ENCODE assay signal across 8 cellular contexts in genomic region chr20:2800590-2801458, GRCh38. TPM values are rescaled to one million over a fixed set of nuclear protein-coding genes. Genes with fewer than 3 reads are reported as not detected.
DNase-seq lines count a peak whose midpoint lies in the region; ATAC-seq and TF ChIP-seq lines count a peak whose summit lies in the region.

Gene CPXM1, minus strand, starts transcription at chr20:2800627. Its CDS starts 55 bp downstream, at chr20:2800572.

- TF ChIP-seq CTCF in foreskin fibroblast (IDR thresholded peaks at IDR 0.05; ENCODE audit: low read depth, low read length): no peak

- ATAC-seq in HG03280 (IDR thresholded peaks at IDR 0.05; ENCODE audit: unreplicated experiment) (peak; percentile 46), T-cell (replicated peaks in 1 of 4) (peak; percentile 26 to 56 (median 38)), GM21367 (IDR thresholded peaks at IDR 0.05; ENCODE audit: unreplicated experiment) (no peak)

- POLR2A ChIA-PET in activated CD4-positive, alpha-beta T cell treated with anti-CD3 and anti-CD28 coated beads, Interleukin-2, amount 10 ng/mL, durations not matched to agents 7 days and 5 days (lab: Charles Lee): no interaction called here
- POLR2A ChIA-PET in T-cell (lab: Charles Lee): no interaction called here

- peak within 1 kb of the TSS; percentile 43 for H3K27ac Mint-ChIP-seq in activated CD4-positive, alpha-beta T cell treated with anti-CD3 and anti-CD28 coated beads, Interleukin-2, amount 10 ng/mL, durations not matched to agents 7 days and 5 days
- peak within 1 kb of the TSS in 1 of 2 donors; percentile 53 for H3K27ac Mint-ChIP-seq in T-cell

- H3K4me1 Mint-ChIP-seq in activated CD4-positive, alpha-beta T cell treated with anti-CD3 and anti-CD28 coated beads, Interleukin-2, amount 10 ng/mL, durations not matched to agents 7 days and 5 days: peaks cover 20% of the 10 kb centered on the region
- H3K4me1 Mint-ChIP-seq in T-cell: peaks cover 24 to 27% (median 25%) of the 10 kb centered on the region in 3 donors

- CTCF ChIA-PET in activated CD4-positive, alpha-beta T cell treated with anti-CD3 and anti-CD28 coated beads, Interleukin-2, amount 10 ng/mL, durations not matched to agents 7 days and 5 days (lab: Charles Lee): interaction anchor here (1.1 kb wide), 1 partner anchor 46 kb away, joined by 3 read pairs; no protein-coding TSS in a partner anchor
- CTCF ChIA-PET in T-cell (lab: Charles Lee): no interaction called here

- H3K36me3 Mint-ChIP-seq in activated CD4-positive, alpha-beta T cell treated with anti-CD3 and anti-CD28 coated beads, Interleukin-2, amount 10 ng/mL, durations not matched to agents 7 days and 5 days (ENCODE audit: low read depth): peaks cover 4% of the 10 kb centered on the region
- no peaks in the 10 kb centered on the region for H3K36me3 Mint-ChIP-seq in T-cell

- H3K4me3 Mint-ChIP-seq in activated CD4-positive, alpha-beta T cell treated with anti-CD3 and anti-CD28 coated beads, Interleukin-2, amount 10 ng/mL, durations not matched to agents 7 days and 5 days: peak within 1 kb of the TSS; percentile 68
- peak within 1 kb of the TSS; percentile 81 to 96 (median 82) for H3K4me3 Mint-ChIP-seq in T-cell

- H3K27me3 Mint-ChIP-seq in activated CD4-positive, alpha-beta T cell treated with anti-CD3 and anti-CD28 coated beads, Interleukin-2, amount 10 ng/mL, durations not matched to agents 7 days and 5 days: peaks cover 59% of the 10 kb centered on the region
- H3K27me3 Mint-ChIP-seq in T-cell: peaks cover 50 to 80% of the 10 kb centered on the region in 2 donors

- DNase-seq in activated CD4-positive, alpha-beta T cell treated with anti-CD3 and anti-CD28 coated beads, Interleukin-2, amount 10 ng/mL, durations not matched to agents 7 days and 5 days: no peak
- no peak for DNase-seq in activated CD4-positive, alpha-beta T cell treated with anti-CD3 and anti-CD28 coated beads for 4 hours
- DNase-seq in T-cell (peak in 1 of 34 experiments; percentile 24), foreskin fibroblast (no peak), retina (peak; percentile 85)
- DNase-seq in activated effector memory CD4-positive, alpha-beta T cell treated with anti-CD3 and anti-CD28 coated beads, Interleukin-2, amount 50 U/mL, for 16 hours: no peak

- peak within 1 kb of the TSS; percentile 35 to 63 for H3K4me3 ChIP-seq in foreskin fibroblast (ENCODE audit: low read depth in 1 of 2, low read length in 2 of 2)

- H3K9me3 Mint-ChIP-seq in activated CD4-positive, alpha-beta T cell treated with anti-CD3 and anti-CD28 coated beads, Interleukin-2, amount 10 ng/mL, durations not matched to agents 7 days and 5 days: no peaks in the 10 kb centered on the region
- no peaks in the 10 kb centered on the region for H3K9me3 Mint-ChIP-seq in T-cell

RNA-seq across cellular contexts. Expression of gene CPXM1, which starts in this region (rescaled TPM):
- total RNA-seq in activated CD4-positive, alpha-beta T cell treated with anti-CD3 and anti-CD28 coated beads, Interleukin-2, amount 10 ng/mL, durations not matched to agents 7 days and 5 days: under 1 TPM in 1 of 2 experiments, not detected in 1; 0.12 TPM
- total RNA-seq in T-cell: under 1 TPM; 0.20 to 0.90 (median 0.63) TPM

Comparison
In these comparisons a context has a peak if more than half of its experiments do, and no peak if none do; other contexts are left out.
1. Peak in ATAC-seq in T-cell; RNA of the gene not detected or under 1 TPM.